Comparison of ENCODE assay signal across 17 cellular contexts in the genomic region with DNA sequence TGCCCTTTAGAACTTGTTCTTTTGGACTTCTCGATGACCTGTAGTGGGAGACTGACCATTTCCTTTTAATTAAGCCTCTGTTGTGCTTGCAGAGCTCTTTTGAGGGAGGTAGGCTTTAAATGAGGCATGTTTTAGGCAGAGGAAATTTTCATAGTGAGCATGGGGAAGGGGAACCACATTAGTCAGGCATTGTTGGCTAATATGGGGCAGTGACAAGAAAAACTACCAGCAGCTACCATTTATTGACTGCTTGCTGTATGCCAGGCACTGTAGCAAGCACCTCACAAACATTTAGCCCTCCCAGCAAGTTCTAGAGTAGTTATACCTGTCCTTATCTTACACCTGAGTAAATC. TPM values are rescaled to one million over a fixed set of nuclear protein-coding genes. Genes with fewer than 3 reads are reported as not detected.
DNase-seq lines count a peak whose midpoint lies in the region; ATAC-seq and TF ChIP-seq lines count a peak whose summit lies in the region.
"Had no signal": no experiment of that assay in that cellular context is flagged by ENCODE, and none has a peak within 500 bp of the region (broad histone marks: within the 10 kb centered on the region; RNA-seq: fewer than 3 reads in every experiment).

No MANE protein-coding gene starts in this region.

- no peak for TF ChIP-seq EP300 in gastroesophageal sphincter (IDR thresholded peaks at IDR 0.05)

- H3K27ac Mint-ChIP-seq in CD8-positive, alpha-beta memory T cell = peak overlapping the region in 3 of 8 donors; percentile 20 to 78 (median 29)
- H3K27ac Mint-ChIP-seq: activated CD8-positive, alpha-beta memory T cell treated with anti-CD3 and anti-CD28 coated beads, Interleukin-2, amount 10 ng/mL, durations not matched to agents 7 days and 5 days; activated naive CD4-positive, alpha-beta T cell treated with anti-CD3 and anti-CD28 coated beads for 36 hours had no signal

- H3K27me3 Mint-ChIP-seq in CD8-positive, alpha-beta memory T cell = no peaks in the 10 kb centered on the region
- H3K27me3 Mint-ChIP-seq: activated CD8-positive, alpha-beta memory T cell treated with anti-CD3 and anti-CD28 coated beads, Interleukin-2, amount 10 ng/mL, durations not matched to agents 7 days and 5 days had no signal

- peaks cover 0 to 15% (median 0%) of the 10 kb centered on the region in 3 donors for H3K36me3 ChIP-seq in Peyer's patch
- peaks cover 0 to 55% of the 10 kb centered on the region in 2 donors for H3K36me3 ChIP-seq in gastroesophageal sphincter
- peaks cover 9% of the 10 kb centered on the region for H3K36me3 ChIP-seq in CD8-positive, alpha-beta memory T cell (ENCODE audit: insufficient read depth, low read length)

- H3K4me3 ChIP-seq in Peyer's patch (no peak overlapping the region), gastroesophageal sphincter (no peak overlapping the region), skin epidermis (no peak overlapping the region)
- no peak overlapping the region for H3K4me3 ChIP-seq in CD8-positive, alpha-beta memory T cell (ENCODE audit: low read length)
- H3K4me3 ChIP-seq: BLaER1, GM12878 had no signal

- POLR2A ChIA-PET in CD8-positive, alpha-beta memory T cell (lab: Charles Lee) = interaction anchor here (2.3 kb wide), 1 partner anchor 11 kb away, joined by 10 read pairs; the partner anchor contains the start of gene ATG7

- H3K9me3 Mint-ChIP-seq in CD8-positive, alpha-beta memory T cell = no peaks in the 10 kb centered on the region
- H3K9me3 Mint-ChIP-seq: activated naive CD4-positive, alpha-beta T cell treated with anti-CD3 and anti-CD28 coated beads for 36 hours had no signal

- TF ChIP-seq CTCF in Peyer's patch (IDR thresholded peaks at IDR 0.05) = no peak
- no peak for TF ChIP-seq CTCF in gastroesophageal sphincter (IDR thresholded peaks at IDR 0.05)

- H3K4me1 Mint-ChIP-seq in CD8-positive, alpha-beta memory T cell = peaks cover 20 to 38% (median 20%) of the 10 kb centered on the region in 3 donors

- H3K36me3 Mint-ChIP-seq in CD8-positive, alpha-beta memory T cell = peaks cover 0 to 60% (median 14%) of the 10 kb centered on the region in 3 donors

- H3K9me3 ChIP-seq in Peyer's patch (no peaks in the 10 kb centered on the region), gastroesophageal sphincter (no peaks in the 10 kb centered on the region)
- no peaks in the 10 kb centered on the region for H3K9me3 ChIP-seq in CD8-positive, alpha-beta memory T cell (ENCODE audit: low read length)
- H3K9me3 ChIP-seq: BLaER1 had no signal

- DNase-seq in CD1c-positive myeloid dendritic cell (ENCODE audit: extremely low spot score) (peak; percentile 78), Peyer's patch (no peak), NCI-H187 (lab: John Stamatoyannopoulos, UW) (no peak)
- no peak for DNase-seq in CD8-positive, alpha-beta memory T cell
- DNase-seq: activated CD8-positive, alpha-beta memory T cell treated with anti-CD3 and anti-CD28 coated beads, Interleukin-2, amount 10 ng/mL, durations not matched to agents 7 days and 5 days; activated naive CD4-positive, alpha-beta T cell treated with anti-CD3 and anti-CD28 coated beads for 36 hours; erythroblast; NCI-H2081 treated with DMSO at 0.1 percent for 48 hours; stimulated activated CD4-positive, alpha-beta T cell treated with anti-CD3 and anti-CD28 coated beads, Interleukin-12 subunit alpha, Interleukin-12 subunit beta, amount 100 ng/mL, for 4 hours; WERI-Rb-1 had no signal

- H3K27me3 ChIP-seq in Peyer's patch (no peaks in the 10 kb centered on the region), gastroesophageal sphincter (no peaks in the 10 kb centered on the region)
- H3K27me3 ChIP-seq in CD8-positive, alpha-beta memory T cell (ENCODE audit: insufficient read depth, low read length, poor library complexity, severe bottlenecking) = no peaks in the 10 kb centered on the region
- H3K27me3 ChIP-seq: BLaER1 had no signal

- H3K4me3 Mint-ChIP-seq in CD8-positive, alpha-beta memory T cell = no peak overlapping the region
- H3K4me3 Mint-ChIP-seq: activated CD8-positive, alpha-beta memory T cell treated with anti-CD3 and anti-CD28 coated beads, Interleukin-2, amount 10 ng/mL, durations not matched to agents 7 days and 5 days; activated naive CD4-positive, alpha-beta T cell treated with anti-CD3 and anti-CD28 coated beads for 36 hours had no signal

- CTCF ChIA-PET in CD8-positive, alpha-beta memory T cell (lab: Charles Lee) = no interaction called here

- TF ChIP-seq POLR2A in Peyer's patch (IDR thresholded peaks at IDR 0.05) (no peak), gastroesophageal sphincter (IDR thresholded peaks at IDR 0.05) (no peak)

- H3K4me1 ChIP-seq in Peyer's patch = peaks cover 0 to 18% (median 3%) of the 10 kb centered on the region in 4 donors
- H3K4me1 ChIP-seq in gastroesophageal sphincter = peaks cover 0 to 41% (median 19%) of the 10 kb centered on the region in 3 donors
- H3K4me1 ChIP-seq in CD8-positive, alpha-beta memory T cell (ENCODE audit: insufficient read depth, low read length) = peaks cover 7% of the 10 kb centered on the region

- no peak for ATAC-seq in gastroesophageal sphincter
- no peak for ATAC-seq in GM18861 (IDR thresholded peaks at IDR 0.05; ENCODE audit: unreplicated experiment)
- no peak for ATAC-seq in HG03432 (IDR thresholded peaks at IDR 0.05; ENCODE audit: unreplicated experiment)
- ATAC-seq: activated CD8-positive, alpha-beta memory T cell treated with anti-CD3 and anti-CD28 coated beads, Interleukin-2, amount 10 ng/mL, durations not matched to agents 7 days and 5 days; GM12878; SK-N-SH treated with all-trans-retinoic acid at 6 μM for 48 hours had no signal

- 40 to 43% methylated on average over 1 of the region's 1 CpG for WGBS in gastroesophageal sphincter (ENCODE audit: low coverage in 1 of 2), 2 donors

- H3K27ac ChIP-seq in Peyer's patch (peak overlapping the region; percentile 6 to 65 (median 38)), gastroesophageal sphincter (peak overlapping the region; percentile 20 to 67 (median 58)), skin epidermis (peak overlapping the region in 15 of 21 experiments; percentile 0 to 79 (median 29))
- no peak overlapping the region for H3K27ac ChIP-seq in CD8-positive, alpha-beta memory T cell (ENCODE audit: low read depth, low read length)
- H3K27ac ChIP-seq: BLaER1, WERI-Rb-1 had no signal

RNA-seq across cellular contexts. Expression of gene ATG7, which starts 10.9 kb away (rescaled TPM):
- total RNA-seq in Peyer's patch = 100 to 1,000 TPM in 1 of 4 donors, 10 to 100 TPM in 3; 45.2 to 126 (median 70.8) TPM
- 10 to 100 TPM; 28.3 to 64.9 (median 36.5) TPM for total RNA-seq in gastroesophageal sphincter
- 10 to 100 TPM; 28.0 to 28.2 TPM for total RNA-seq in CD8-positive, alpha-beta memory T cell
- 13.8 TPM for polyA plus RNA-seq in CD8-positive, alpha-beta memory T cell
